ENCODE assay signal across 1 cellular context in the genomic region with DNA sequence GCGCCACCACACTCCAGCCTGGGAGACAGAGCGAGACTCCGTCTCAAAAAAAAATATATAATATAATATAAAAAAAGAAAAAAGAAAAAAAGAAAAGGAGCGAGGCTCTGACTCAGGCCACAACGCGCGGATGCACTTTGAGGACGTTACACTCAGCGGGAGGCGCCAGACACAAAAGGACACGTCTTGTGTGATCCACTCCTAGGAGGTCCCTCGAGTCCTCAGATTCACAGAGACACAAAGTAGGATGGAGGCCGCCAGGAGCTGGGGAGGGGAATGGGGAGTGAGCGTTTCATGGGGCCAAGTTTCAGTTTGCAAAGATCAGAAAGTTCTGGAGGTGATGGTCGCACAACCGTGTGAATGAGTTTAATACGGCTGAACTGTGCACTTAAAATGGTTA.
TF ChIP-seq lines count a peak whose summit lies in the region.

No MANE protein-coding gene starts in this region.

TF ChIP-seq in HepG2, 621 proteins besides CTCF, POLR2A, EP300 and RAD21:
- TF ChIP-seq, protein P1, sequence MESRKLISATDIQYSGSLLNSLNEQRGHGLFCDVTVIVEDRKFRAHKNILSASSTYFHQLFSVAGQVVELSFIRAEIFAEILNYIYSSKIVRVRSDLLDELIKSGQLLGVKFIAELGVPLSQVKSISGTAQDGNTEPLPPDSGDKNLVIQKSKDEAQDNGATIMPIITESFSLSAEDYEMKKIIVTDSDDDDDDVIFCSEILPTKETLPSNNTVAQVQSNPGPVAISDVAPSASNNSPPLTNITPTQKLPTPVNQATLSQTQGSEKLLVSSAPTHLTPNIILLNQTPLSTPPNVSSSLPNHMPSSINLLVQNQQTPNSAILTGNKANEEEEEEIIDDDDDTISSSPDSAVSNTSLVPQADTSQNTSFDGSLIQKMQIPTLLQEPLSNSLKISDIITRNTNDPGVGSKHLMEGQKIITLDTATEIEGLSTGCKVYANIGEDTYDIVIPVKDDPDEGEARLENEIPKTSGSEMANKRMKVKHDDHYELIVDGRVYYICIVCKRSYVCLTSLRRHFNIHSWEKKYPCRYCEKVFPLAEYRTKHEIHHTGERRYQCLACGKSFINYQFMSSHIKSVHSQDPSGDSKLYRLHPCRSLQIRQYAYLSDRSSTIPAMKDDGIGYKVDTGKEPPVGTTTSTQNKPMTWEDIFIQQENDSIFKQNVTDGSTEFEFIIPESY (CRISPR knock-in tag; IDR thresholded peaks at IDR 0.05) = 0 out of 2 replicates have a peak, but pooled peaks have one; percentile 23
- no peak for TF ChIP-seq CBX5 (CRISPR knock-in tag; IDR thresholded peaks at IDR 0.05; ENCODE audit: borderline replicate concordance)
- no peak for TF ChIP-seq ZNF678 (CRISPR knock-in tag; IDR thresholded peaks at IDR 0.05)
TF ChIP-seq in HepG2: peak in this region for 1.
